In genomic region chr1:81305997-81306452, GRCh38 we compare ENCODE assay signal across 8 cellular contexts.
DNase-seq lines count a peak whose midpoint lies in the region; ATAC-seq and TF ChIP-seq lines count a peak whose summit lies in the region.

No MANE protein-coding gene starts in this region.

- no peak overlapping the region for H3K27ac Mint-ChIP-seq in neural crest cell (ENCODE audit: unreplicated experiment)

- H3K4me3 Mint-ChIP-seq in neural crest cell: no peak overlapping the region

- H3K4me3 ChIP-seq in fibroblast of mammary gland (ENCODE audit: control insufficient read depth, low read depth, low read length): peak overlapping the region; percentile 47

- no peaks in the 10 kb centered on the region for H3K36me3 Mint-ChIP-seq in neural crest cell (ENCODE audit: low read depth)

- H3K9me3 Mint-ChIP-seq in neural crest cell: no peaks in the 10 kb centered on the region

- TF ChIP-seq CTCF in fibroblast of mammary gland (conservative IDR thresholded peaks at IDR 0.05; ENCODE audit: control insufficient read depth, insufficient read depth, low read depth, low read length) (peak; percentile 41), neural crest cell (conservative IDR thresholded peaks at IDR 0.05) (peak; percentile 65)

- ATAC-seq in GM18511 (IDR thresholded peaks at IDR 0.05; ENCODE audit: unreplicated experiment) (peak; percentile 65), GM21576 (IDR thresholded peaks at IDR 0.05; ENCODE audit: unreplicated experiment) (no peak)

- no peaks in the 10 kb centered on the region for H3K27me3 Mint-ChIP-seq in neural crest cell (ENCODE audit: low read depth)

- DNase-seq in KG1 (lab: John Stamatoyannopoulos, UW) (peak; percentile 44), RKO (ENCODE audit: low spot score) (peak; percentile 23), fibroblast of mammary gland (ENCODE audit: low read depth) (peak; percentile 68), neural crest cell (ENCODE audit: low read depth, low spot score) (peak; percentile 29), 8988T (no peak)
- no peak for DNase-seq in stimulated activated naive CD4-positive, alpha-beta T cell treated with Interleukin-2 at 50 U/mL for 16 hours (lab: John Stamatoyannopoulos, UW)

- peaks cover 41% of the 10 kb centered on the region for H3K4me1 Mint-ChIP-seq in neural crest cell

Comparison
In these comparisons a context has a peak if more than half of its experiments do, and no peak if none do; other contexts are left out.
1. DNase-seq: peak in KG1 (single experiment), RKO (single experiment), fibroblast of mammary gland (single experiment) and neural crest cell (single experiment); none in 8988T (single experiment) and stimulated activated naive CD4-positive, alpha-beta T cell treated with Interleukin-2 at 50 U/mL for 16 hours (single experiment).